15 cellular contexts compared by ENCODE assay signal in the genomic region with DNA sequence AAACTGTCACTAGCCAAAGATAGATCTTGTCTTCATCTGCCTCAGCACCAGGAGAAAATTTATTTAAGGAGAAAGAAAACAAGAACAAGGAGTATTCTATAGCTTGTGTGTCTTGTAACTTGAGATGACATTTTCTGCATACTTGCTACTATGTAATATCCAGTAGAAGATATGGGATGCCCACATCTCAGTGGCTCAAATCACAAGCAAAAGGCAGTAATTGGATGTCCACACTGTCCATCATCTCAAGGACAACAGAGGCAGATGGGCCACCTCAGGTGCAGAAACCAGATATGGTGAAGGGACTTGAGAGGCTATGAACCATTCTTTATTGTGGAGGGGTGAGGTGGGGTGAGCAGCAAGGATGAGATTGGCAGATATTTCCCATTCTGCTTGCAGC.
"Had no signal": no experiment of that assay in that cellular context is flagged by ENCODE, and none has a peak within 500 bp of the region (broad histone marks: within the 10 kb centered on the region; RNA-seq: fewer than 3 reads in every experiment).

No MANE protein-coding gene starts in this region.

- H3K9me3 Mint-ChIP-seq: activated CD4-positive, alpha-beta memory T cell treated with anti-CD3 and anti-CD28 coated beads, Interleukin-2, amount 10 ng/mL, durations not matched to agents 7 days and 5 days; activated naive CD8-positive, alpha-beta T cell treated with anti-CD3 and anti-CD28 coated beads, Interleukin-2, amount 10 ng/mL, durations not matched to agents 7 days and 5 days; neural progenitor cell had no signal

- H3K4me1 Mint-ChIP-seq: activated CD4-positive, alpha-beta memory T cell treated with anti-CD3 and anti-CD28 coated beads, Interleukin-2, amount 10 ng/mL, durations not matched to agents 7 days and 5 days; activated naive CD8-positive, alpha-beta T cell treated with anti-CD3 and anti-CD28 coated beads, Interleukin-2, amount 10 ng/mL, durations not matched to agents 7 days and 5 days; neural progenitor cell had no signal

- DNase-seq: activated CD4-positive, alpha-beta memory T cell treated with anti-CD3 and anti-CD28 coated beads, Interleukin-2, amount 10 ng/mL, durations not matched to agents 7 days and 5 days; activated naive CD8-positive, alpha-beta T cell treated with anti-CD3 and anti-CD28 coated beads, Interleukin-2, amount 10 ng/mL, durations not matched to agents 7 days and 5 days; activated T-cell treated with anti-CD3 and anti-CD28 coated beads, Interleukin-2, amount 50 U/mL, for 48 hours; aorta; cortex of kidney; effector memory CD4-positive, alpha-beta T cell; lower lobe of right lung; midbrain; stimulated activated CD4-positive, alpha-beta T cell treated with anti-CD3 and anti-CD28 coated beads, Interleukin-4, amount 100 ng/mL, for 4 hours; stomach had no signal

- H3K27ac ChIP-seq: lower lobe of right lung, neural progenitor cell, parathyroid adenoma, skin epidermis, stomach, VCaP had no signal

- FAIRE-seq: urothelium cell line had no signal

- H3K4me3 ChIP-seq: lower lobe of right lung, neural progenitor cell, skin epidermis, stomach had no signal

- H3K27ac Mint-ChIP-seq: activated CD4-positive, alpha-beta memory T cell treated with anti-CD3 and anti-CD28 coated beads, Interleukin-2, amount 10 ng/mL, durations not matched to agents 7 days and 5 days; activated naive CD8-positive, alpha-beta T cell treated with anti-CD3 and anti-CD28 coated beads, Interleukin-2, amount 10 ng/mL, durations not matched to agents 7 days and 5 days; neural progenitor cell had no signal

- H3K27me3 ChIP-seq: neural progenitor cell, stomach had no signal

- H3K4me3 Mint-ChIP-seq: activated CD4-positive, alpha-beta memory T cell treated with anti-CD3 and anti-CD28 coated beads, Interleukin-2, amount 10 ng/mL, durations not matched to agents 7 days and 5 days; activated naive CD8-positive, alpha-beta T cell treated with anti-CD3 and anti-CD28 coated beads, Interleukin-2, amount 10 ng/mL, durations not matched to agents 7 days and 5 days; neural progenitor cell had no signal

- H3K36me3 Mint-ChIP-seq: activated naive CD8-positive, alpha-beta T cell treated with anti-CD3 and anti-CD28 coated beads, Interleukin-2, amount 10 ng/mL, durations not matched to agents 7 days and 5 days; neural progenitor cell had no signal

- H3K27me3 Mint-ChIP-seq: activated CD4-positive, alpha-beta memory T cell treated with anti-CD3 and anti-CD28 coated beads, Interleukin-2, amount 10 ng/mL, durations not matched to agents 7 days and 5 days had no signal

- H3K36me3 ChIP-seq: lower lobe of right lung, neural progenitor cell, stomach had no signal
